In the genomic region with DNA sequence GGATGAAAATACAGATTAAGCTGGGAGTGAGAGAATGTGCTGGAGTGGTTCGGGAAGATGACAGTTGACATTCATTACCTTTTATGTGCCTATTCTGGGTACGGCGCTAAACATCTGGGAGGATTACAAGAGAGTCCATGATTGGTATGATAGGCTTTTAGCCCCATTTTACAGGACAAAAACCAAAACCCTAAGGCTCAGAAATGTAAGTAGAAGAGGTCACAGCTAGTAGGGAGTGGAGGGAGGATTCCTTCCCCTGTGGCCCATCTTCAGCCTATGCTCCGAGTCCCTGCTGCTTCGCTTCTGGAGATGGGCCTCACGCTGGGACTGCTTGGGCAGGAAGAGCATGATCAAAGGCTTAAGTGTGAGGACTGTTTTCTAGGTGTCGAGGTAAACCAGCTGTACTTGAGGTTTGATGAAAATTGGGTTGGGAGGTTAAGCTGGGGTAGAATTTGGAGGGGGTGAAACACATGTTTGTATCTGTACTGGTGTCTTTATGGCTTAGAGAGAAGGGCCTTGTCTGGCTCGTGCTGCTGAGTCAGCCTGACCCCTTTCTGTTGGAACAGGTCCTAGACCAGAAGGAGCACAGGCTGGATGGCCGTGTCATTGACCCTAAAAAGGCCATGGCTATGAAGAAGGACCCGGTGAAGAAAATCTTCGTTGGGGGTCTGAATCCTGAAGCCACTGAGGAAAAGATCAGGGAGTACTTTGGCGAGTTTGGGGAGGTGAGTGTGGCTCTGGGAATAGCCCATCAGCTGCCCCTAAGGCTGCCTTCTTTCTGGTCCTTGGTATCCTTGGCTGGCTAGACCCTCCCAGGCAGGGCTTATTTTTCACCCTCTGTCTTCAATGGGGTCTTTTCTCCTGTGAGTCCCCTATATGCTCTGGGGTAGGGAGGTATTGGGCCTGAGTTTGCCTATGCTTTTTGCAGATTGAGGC, we compare ENCODE assay signal across 10 cellular contexts. TPM values are rescaled to one million over a fixed set of nuclear protein-coding genes. Genes with fewer than 3 reads are reported as not detected.
DNase-seq lines count a peak whose midpoint lies in the region; ATAC-seq and TF ChIP-seq lines count a peak whose summit lies in the region.
"Had no signal": no experiment of that assay in that cellular context is flagged by ENCODE, and none has a peak within 500 bp of the region (broad histone marks: within the 10 kb centered on the region; RNA-seq: fewer than 3 reads in every experiment).

No MANE protein-coding gene starts in this region.

- CTCF ChIA-PET in PC-3 (lab: Charles Lee), result no interaction called here

- H3K79me2 ChIP-seq in DND-41 (ENCODE audit: insufficient read depth, low read length), result peaks cover 75% of the 10 kb centered on the region
- peaks cover 62% of the 10 kb centered on the region for H3K79me2 ChIP-seq in PC-3 (ENCODE audit: low read length)

- peak overlapping the region; percentile 83 for H3K4me2 ChIP-seq in DND-41 (ENCODE audit: insufficient read depth, low read length)
- peak overlapping the region; percentile 93 for H3K4me2 ChIP-seq in PC-3 (ENCODE audit: low read length)

- peak overlapping the region; percentile 49 to 65; a peak in 3 of 4 replicates for H3K4me3 ChIP-seq in DND-41 (ENCODE audit: low read depth in 1 of 2, low read length in 2 of 2)
- peak overlapping the region; percentile 92 for H3K4me3 ChIP-seq in PC-3 (ENCODE audit: low read length)
- H3K4me3 ChIP-seq in epithelial cell of esophagus (ENCODE audit: low read length), result peak overlapping the region; percentile 96
- peak overlapping the region; percentile 92 to 99 for H3K4me3 ChIP-seq in neutrophil (ENCODE audit: low read depth in 1 of 2, low read length in 1 of 2)

- H3K36me3 ChIP-seq in DND-41 (ENCODE audit: insufficient read depth, low read length), result peaks cover 61% of the 10 kb centered on the region
- H3K36me3 ChIP-seq in PC-3 (ENCODE audit: low read depth, low read length), result peaks cover 61% of the 10 kb centered on the region
- H3K36me3 ChIP-seq in neutrophil, result peaks cover 51% of the 10 kb centered on the region

- DNase-seq in DND-41, result peak; percentile 34
- no peak for DNase-seq in PC-3
- no peak for DNase-seq in epithelial cell of esophagus (ENCODE audit: low read depth)
- DNase-seq in NCI-H1092 (lab: John Stamatoyannopoulos, UW), result no peak
- no peak for DNase-seq in GM19240 (ENCODE audit: insufficient read length, low spot score)

- ATAC-seq in DND-41 (ENCODE audit: insufficient read depth, low read depth) (no peak), PC-3 (no peak), HG03571 (IDR thresholded peaks at IDR 0.05; ENCODE audit: unreplicated experiment) (no peak)
- ATAC-seq in activated CD4-positive, CD25-positive, alpha-beta regulatory T cell treated with anti-CD3 and anti-CD28 coated beads, Interleukin-2, amount 50 U/mL, for 24 hours, result no peak
- ATAC-seq: body of pancreas had no signal

- H3K4me1 ChIP-seq in DND-41 (ENCODE audit: insufficient read depth, low read length) (peaks cover 47% of the 10 kb centered on the region), PC-3 (ENCODE audit: insufficient read depth, low read length) (peaks cover 30% of the 10 kb centered on the region), neutrophil (ENCODE audit: control insufficient read depth in 1 of 2, insufficient read depth in 1 of 2, low read depth in 1 of 2, low read length in 1 of 2) (peaks cover 25 to 33% of the 10 kb centered on the region in 2 experiments)

- no peak for TF ChIP-seq CTCF in DND-41 (IDR thresholded peaks at IDR 0.05; ENCODE audit: borderline replicate concordance, extremely low read depth, low read length, poor library complexity, severe bottlenecking)
- TF ChIP-seq CTCF in PC-3 (conservative IDR thresholded peaks at IDR 0.05; ENCODE audit: low read depth, low read length), result no peak
- no peak for TF ChIP-seq CTCF in epithelial cell of esophagus (IDR thresholded peaks at IDR 0.05; ENCODE audit: insufficient read depth, low read depth, low read length, missing control alignments)
- no peak for TF ChIP-seq CTCF in neutrophil (IDR thresholded peaks at IDR 0.05)

- peaks cover 7% of the 10 kb centered on the region for H3F3A ChIP-seq in PC-3 (ENCODE audit: low read length, unreplicated experiment)

- H2AFZ ChIP-seq in DND-41 (ENCODE audit: low read depth, low read length) (no peak overlapping the region), PC-3 (ENCODE audit: low read length) (no peak overlapping the region)

- intact Hi-C loops in PC-3 (cut with micrococcal nuclease), result no loop called here

- H4K20me1 ChIP-seq in DND-41 (ENCODE audit: insufficient read depth, low read length) (peaks cover 62% of the 10 kb centered on the region), PC-3 (ENCODE audit: low read length) (peaks cover 62% of the 10 kb centered on the region)

- no peaks in the 10 kb centered on the region for H3K27me3 ChIP-seq in DND-41 (ENCODE audit: insufficient read depth, low read length, poor library complexity)
- H3K27me3 ChIP-seq in PC-3 (ENCODE audit: low read length), result no peaks in the 10 kb centered on the region
- no peaks in the 10 kb centered on the region for H3K27me3 ChIP-seq in neutrophil
- H3K27me3 ChIP-seq: body of pancreas had no signal

- POLR2A ChIA-PET in PC-3 (lab: Charles Lee; ENCODE audit: unreplicated experiment), result no interaction called here

- TSS peak; percentile 45 for BruUV-seq in PC-3 (replicated peaks; lab: Mats Ljungman, UMichigan)

- peak overlapping the region; percentile 99 for H3K9ac ChIP-seq in DND-41 (ENCODE audit: low read depth, low read length)
- H3K9ac ChIP-seq in PC-3 (ENCODE audit: low read length), result peak overlapping the region; percentile 94

- H3K9me2 ChIP-seq in PC-3 (replicated peaks; ENCODE audit: low read length), result no peaks in the 10 kb centered on the region

- H3K9me3 ChIP-seq in DND-41 (ENCODE audit: insufficient read depth, low read length, severe bottlenecking) (no peaks in the 10 kb centered on the region), PC-3 (ENCODE audit: low read length) (no peaks in the 10 kb centered on the region), neutrophil (no peaks in the 10 kb centered on the region)
- H3K9me3 ChIP-seq: body of pancreas had no signal

- H3K27ac ChIP-seq in DND-41 (ENCODE audit: low read length) (peak overlapping the region; percentile 89; the same call in 1 of the 2 replicates), PC-3 (ENCODE audit: low read length) (no peak overlapping the region), neutrophil (peak overlapping the region; percentile 85)

RNA-seq across cellular contexts. Expression of a gene that starts 2.1 kb away (rescaled TPM):
- total RNA-seq in PC-3 (2014; rRNA removed), result 231 and 369 TPM in 2 replicates

RNA-seq across cellular contexts. Expression of a gene that starts 19.3 kb away (rescaled TPM):
- total RNA-seq in PC-3 (2014; rRNA removed), result not detected in 2 replicates
- total RNA-seq: body of pancreas, H4 had no signal

RNA-seq across cellular contexts. Expression of a gene that starts 26.2 kb away (rescaled TPM):
- 21.7 and 31.2 TPM in 2 replicates for total RNA-seq in PC-3 (2014; rRNA removed)

RNA-seq across cellular contexts. Expression of a gene that starts 52.7 kb away (rescaled TPM):
- total RNA-seq in PC-3 (2014; rRNA removed), result 649 TPM in 2 replicates
